In genomic region chr11:82906236-82906635, GRCh38 we compare ENCODE assay signal across 9 cellular contexts. TPM values are rescaled to one million over a fixed set of nuclear protein-coding genes. Genes with fewer than 3 reads are reported as not detected.
DNase-seq lines count a peak whose midpoint lies in the region; ATAC-seq, FAIRE-seq and TF ChIP-seq lines count a peak whose summit lies in the region.
"Had no signal": no experiment of that assay in that cellular context is flagged by ENCODE, and none has a peak within 500 bp of the region (broad histone marks: within the 10 kb centered on the region; RNA-seq: fewer than 3 reads in every experiment).

No MANE protein-coding gene starts in this region.

- no peak overlapping the region for H2AK5ac ChIP-seq in H1 (ENCODE audit: low read depth, low read length)

- H3K9me3 Mint-ChIP-seq in progenitor cell of endocrine pancreas (ENCODE audit: low read depth): no peaks in the 10 kb centered on the region
- no peaks in the 10 kb centered on the region for H3K9me3 Mint-ChIP-seq in activated naive CD4-positive, alpha-beta T cell treated with anti-CD3 and anti-CD28 coated beads, Interleukin-2, amount 10 ng/mL, durations not matched to agents 7 days and 5 days
- H3K9me3 Mint-ChIP-seq: activated naive CD8-positive, alpha-beta T cell treated with anti-CD3 and anti-CD28 coated beads, Interleukin-2, amount 10 ng/mL, durations not matched to agents 7 days and 5 days had no signal

- H4K8ac ChIP-seq in H1 (ENCODE audit: extremely low read depth, insufficient read depth, low read length): no peak overlapping the region

- no peak overlapping the region for H2BK20ac ChIP-seq in H1 (ENCODE audit: low read length)

- no peak overlapping the region for H3K4me2 ChIP-seq in A549
- H3K4me2 ChIP-seq in H1 (ENCODE audit: insufficient read depth in 1 of 2, low read depth in 2 of 2, low read length in 2 of 2): no peak overlapping the region

- H2BK120ac ChIP-seq in H1 (replicated peaks; ENCODE audit: low read depth, low read length): no peak overlapping the region

- no peak overlapping the region for H3K14ac ChIP-seq in H1 (ENCODE audit: insufficient read length)

- H3K4me3 ChIP-seq in A549 (no peak overlapping the region), H1 (ENCODE audit: extremely low read depth in 1 of 4, insufficient read depth in 2 of 4, low read depth in 3 of 4, low read length in 4 of 4) (no peak overlapping the region)

- TF ChIP-seq CTCF in A549 (IDR thresholded peaks at IDR 0.05): peak; percentile 79
- peak; percentile 38 for TF ChIP-seq CTCF in GM13977 (IDR thresholded peaks at IDR 0.05; ENCODE audit: extremely low read depth, insufficient read depth, missing control alignments)
- peak in 2 of 3 experiments; percentile 22 to 36; a peak in 2 of 4 replicates for TF ChIP-seq CTCF in H1 (IDR thresholded peaks at IDR 0.05; ENCODE audit: control extremely low read depth in 1 of 3, insufficient read depth in 1 of 3, low read depth in 1 of 3, low read length in 3 of 3)
- peak; percentile 74 for TF ChIP-seq CTCF in progenitor cell of endocrine pancreas (IDR thresholded peaks at IDR 0.05; ENCODE audit: unreplicated experiment)

- H3K4me1 Mint-ChIP-seq in progenitor cell of endocrine pancreas (ENCODE audit: low read depth): peaks cover 6% of the 10 kb centered on the region
- H3K4me1 Mint-ChIP-seq in activated naive CD4-positive, alpha-beta T cell treated with anti-CD3 and anti-CD28 coated beads, Interleukin-2, amount 10 ng/mL, durations not matched to agents 7 days and 5 days: peaks cover 60% of the 10 kb centered on the region

- no peak overlapping the region for H3K4ac ChIP-seq in H1 (replicated peaks; ENCODE audit: insufficient read length, low read depth, low read length)

- H3K9ac ChIP-seq in H1 (replicated peaks in 1 of 4; ENCODE audit: extremely low read depth in 1 of 4, low read depth in 3 of 4, low read length in 3 of 4): no peak overlapping the region

- in situ Hi-C loops in GM13977 (cut with MboI; ENCODE audit: low pct_unique_long_range_greater_than_20kb, low sequenced_read_pairs, unreplicated experiment): loop anchor here (10.0 kb wide), 2 partner anchors 169 to 339 kb away; partner anchors contain the start of gene RAB30

- H3K27ac Mint-ChIP-seq in progenitor cell of endocrine pancreas: no peak overlapping the region
- no peak overlapping the region for H3K27ac Mint-ChIP-seq in activated naive CD4-positive, alpha-beta T cell treated with anti-CD3 and anti-CD28 coated beads, Interleukin-2, amount 10 ng/mL, durations not matched to agents 7 days and 5 days
- H3K27ac Mint-ChIP-seq: activated naive CD8-positive, alpha-beta T cell treated with anti-CD3 and anti-CD28 coated beads, Interleukin-2, amount 10 ng/mL, durations not matched to agents 7 days and 5 days had no signal

- H3K79me2 ChIP-seq in H1 (ENCODE audit: control insufficient read depth in 1 of 2, insufficient read depth in 2 of 2, low read length in 2 of 2): peaks cover 12 to 88% of the 10 kb centered on the region in 2 experiments

- 90% methylated on average over 1 of the region's 1 CpG for WGBS in A549 (ENCODE audit: missing lambda C conversion rate)
- 80% methylated on average over 1 of the region's 1 CpG; no CpG with 5 or more reads in 1 of the 2 experiments for WGBS in H1 (ENCODE audit: extremely low coverage in 1 of 2, insufficient coverage in 1 of 2, insufficient read length in 1 of 2, insufficient replicate concordance in 2 of 2, low coverage in 1 of 2, low lambda C conversion rate in 2 of 2, missing lambda C conversion rate in 1 of 2), 2 experiments

- H3K79me1 ChIP-seq in H1 (ENCODE audit: low read depth, low read length): no peaks in the 10 kb centered on the region; the same call in none of the 2 replicates

- peak; percentile 71 to 84 for TF ChIP-seq RAD21 in A549 (conservative IDR thresholded peaks at IDR 0.05 in 1 of 2, IDR thresholded peaks at IDR 0.05 in 1 of 2)
- TF ChIP-seq RAD21 in H1 (IDR thresholded peaks at IDR 0.05 in 1 of 2, conservative IDR thresholded peaks at IDR 0.05 in 1 of 2; ENCODE audit: low read depth in 2 of 2, low read length in 2 of 2): peak in 1 of 2 experiments; percentile 49; a peak in 3 of 4 replicates

- TF ChIP-seq POLR2A in A549 (IDR thresholded peaks at IDR 0.05; ENCODE audit: low read length) (no peak), H1 (IDR thresholded peaks at IDR 0.05; ENCODE audit: control extremely low read depth in 1 of 2, low read depth in 2 of 2, low read length in 2 of 2) (no peak)

- POLR2A ChIA-PET in A549 (lab: Yijun Ruan, JAX) (no interaction called here), H1 (lab: Charles Lee; ENCODE audit: partially characterized antibody) (interaction anchor here (0.6 kb wide), 1 partner anchor 23 kb away, joined by 3 read pairs; no protein-coding TSS in a partner anchor)

- no peak for TF ChIP-seq EP300 in A549 (IDR thresholded peaks at IDR 0.05)
- no peak for TF ChIP-seq EP300 in H1 (IDR thresholded peaks at IDR 0.05; ENCODE audit: borderline replicate concordance in 1 of 2, low read depth in 2 of 2, low read length in 2 of 2)

- DNase-seq in A549 (ENCODE audit: low read depth in 1 of 2, low spot score in 1 of 2) (peak in 1 of 2 experiments; percentile 12), GM13977 (ENCODE audit: low spot score) (peak; percentile 13), NCI-H82 treated with DMSO at 0.1 percent for 48 hours (lab: John Stamatoyannopoulos, UW; ENCODE audit: unreplicated experiment) (peak; percentile 6), H1 (ENCODE audit: low read depth in 1 of 2, low spot score in 2 of 2) (no peak), progenitor cell of endocrine pancreas (ENCODE audit: low spot score, unreplicated experiment) (no peak), hepatic stellate cell (ENCODE audit: low spot score) (no peak)
- DNase-seq in activated naive CD4-positive, alpha-beta T cell treated with anti-CD3 and anti-CD28 coated beads, Interleukin-2, amount 10 ng/mL, durations not matched to agents 7 days and 5 days: no peak
- DNase-seq: activated naive CD8-positive, alpha-beta T cell treated with anti-CD3 and anti-CD28 coated beads, Interleukin-2, amount 10 ng/mL, durations not matched to agents 7 days and 5 days had no signal

- no peaks in the 10 kb centered on the region for H3K27me3 ChIP-seq in H1 (replicated peaks in 1 of 4; ENCODE audit: control insufficient read depth in 3 of 4, extremely low read depth in 1 of 4, insufficient read depth in 3 of 4, low read length in 3 of 4)

- H4K91ac ChIP-seq in H1 (replicated peaks; ENCODE audit: insufficient read length, low read length): no peak overlapping the region

- H3K4me1 ChIP-seq in A549: peaks cover 5% of the 10 kb centered on the region; the same call in 1 of the 3 replicates
- peaks cover 3 to 11% (median 7%) of the 10 kb centered on the region in 4 experiments; a peak in 4 of 7 replicates for H3K4me1 ChIP-seq in H1 (replicated peaks in 1 of 4; ENCODE audit: control insufficient read depth in 3 of 4, insufficient read depth in 4 of 4, low read length in 3 of 4)

- no peaks in the 10 kb centered on the region for H3K36me3 Mint-ChIP-seq in progenitor cell of endocrine pancreas (ENCODE audit: insufficient read depth)
- peaks cover 8% of the 10 kb centered on the region for H3K36me3 Mint-ChIP-seq in activated naive CD4-positive, alpha-beta T cell treated with anti-CD3 and anti-CD28 coated beads, Interleukin-2, amount 10 ng/mL, durations not matched to agents 7 days and 5 days

- H3K4me3 Mint-ChIP-seq in progenitor cell of endocrine pancreas (ENCODE audit: low read depth): no peak overlapping the region
- H3K4me3 Mint-ChIP-seq in activated naive CD4-positive, alpha-beta T cell treated with anti-CD3 and anti-CD28 coated beads, Interleukin-2, amount 10 ng/mL, durations not matched to agents 7 days and 5 days: no peak overlapping the region
- H3K4me3 Mint-ChIP-seq: activated naive CD8-positive, alpha-beta T cell treated with anti-CD3 and anti-CD28 coated beads, Interleukin-2, amount 10 ng/mL, durations not matched to agents 7 days and 5 days had no signal

- H2BK12ac ChIP-seq in H1 (ENCODE audit: low read depth, low read length): no peak overlapping the region

- H2AFZ ChIP-seq in H1 (ENCODE audit: low read length): no peak overlapping the region

- H3K56ac ChIP-seq in H1 (replicated peaks; ENCODE audit: insufficient read length, low read depth, low read length): no peak overlapping the region

- ATAC-seq in A549: no peak
- no peak for ATAC-seq in GM18519 (IDR thresholded peaks at IDR 0.05; ENCODE audit: low FRiP score, unreplicated experiment)

- H3K36me3 ChIP-seq in H1 (ENCODE audit: control insufficient read depth in 2 of 4, insufficient read depth in 4 of 4, low read length in 3 of 4): peaks cover 0 to under 1% (median 0%) of the 10 kb centered on the region in 4 experiments; a peak in 2 of 8 replicates

- H3K9me3 ChIP-seq in A549 (no peaks in the 10 kb centered on the region), H1 (ENCODE audit: insufficient read depth in 2 of 2, low read depth in 1 of 2, low read length in 1 of 2) (0 out of 4 replicates have a peak, but pooled peaks cover 0 to under 1% of the 10 kb centered on the region in 2 experiments)

- no peak overlapping the region for H2BK5ac ChIP-seq in H1 (ENCODE audit: low read depth, low read length)

- no peak overlapping the region for H3K18ac ChIP-seq in H1 (ENCODE audit: extremely low read depth, low read length)

- FAIRE-seq in A549 (lab: Jason Lieb, UNC) (no peak), H1 (lab: Jason Lieb, UNC) (no peak)

- peaks cover 6% of the 10 kb centered on the region for H3K23me2 ChIP-seq in H1 (ENCODE audit: low read depth, low read length)

- CTCF ChIA-PET in A549 (lab: Yijun Ruan, JAX): interaction anchor here (1.0 kb wide), 1 partner anchor 253 kb away, joined by 3 read pairs; no protein-coding TSS in a partner anchor
- CTCF ChIA-PET in H1 (lab: Charles Lee; ENCODE audit: partially characterized antibody): interaction anchor here (0.8 to 1.5 kb wide), 2 partner anchors 17 to 22 kb away, joined by 3 read pairs; no protein-coding TSS in a partner anchor
- CTCF ChIA-PET in activated naive CD4-positive, alpha-beta T cell treated with anti-CD3 and anti-CD28 coated beads, Interleukin-2, amount 10 ng/mL, durations not matched to agents 7 days and 5 days (lab: Charles Lee): interaction anchor here (0.9 to 1.2 kb wide), 2 partner anchors 83 to 84 kb away, joined by 3 to 4 read pairs; no protein-coding TSS in a partner anchor

- no peak overlapping the region for H2BK15ac ChIP-seq in H1 (ENCODE audit: low read length)

- H4K20me1 ChIP-seq in H1 (replicated peaks in 1 of 2; ENCODE audit: control insufficient read depth in 1 of 2, insufficient read depth in 2 of 2, low read length in 2 of 2): peaks cover 3 to 4% of the 10 kb centered on the region in 2 experiments

- no peaks in the 10 kb centered on the region for H3K27me3 Mint-ChIP-seq in progenitor cell of endocrine pancreas
- H3K27me3 Mint-ChIP-seq in activated naive CD4-positive, alpha-beta T cell treated with anti-CD3 and anti-CD28 coated beads, Interleukin-2, amount 10 ng/mL, durations not matched to agents 7 days and 5 days: no peaks in the 10 kb centered on the region
- H3K27me3 Mint-ChIP-seq: activated naive CD8-positive, alpha-beta T cell treated with anti-CD3 and anti-CD28 coated beads, Interleukin-2, amount 10 ng/mL, durations not matched to agents 7 days and 5 days had no signal

- no peak overlapping the region for H4K5ac ChIP-seq in H1 (ENCODE audit: insufficient read length, low read depth, low read length)

- H3K23ac ChIP-seq in H1 (ENCODE audit: insufficient read length): no peak overlapping the region

- H3K27ac ChIP-seq in A549 (no peak overlapping the region), H1 (ENCODE audit: low read depth, low read length) (no peak overlapping the region)

RNA-seq across cellular contexts. Expression of gene DDIAS, which starts 4.7 kb away (rescaled TPM):
- polyA plus RNA-seq in A549 (2011; rRNA removed) (19.9 and 23.9 TPM in 2 replicates), A549 (2017; fragmentation: RNase III; extraction: RNeasy Plus Mini Kit Qiagen cat#74134 plus additional on column Dnase treatment) (14.7 to 19.6 TPM (median 16.1 TPM) in 3 replicates), H1 (2011; rRNA removed) (6.2 and 11.6 TPM in 2 replicates)
- 9.1 and 11.7 TPM in 2 replicates for polyA plus RNA-seq in A549 (2012; cell fraction: cytosol; rRNA removed)
- polyA plus RNA-seq in A549 (2012; cell fraction: nucleus; rRNA removed): 4.8 and 6.5 TPM in 2 replicates
- 19.2 and 37.9 TPM in 2 replicates for polyA minus RNA-seq in A549 (2011; rRNA and poly(A)+ RNA removed)
- total RNA-seq in H1 (2021; fragmentation: NEBNext Ultra II Directional; extraction: Animal tissue kit (Norgen Biotek cat#: 25700)): 24.0 and 25.7 TPM in 2 replicates
- polyA plus RNA-seq in H1 (2011; cell fraction: cytosol; rRNA removed): 11.2 TPM
- polyA plus RNA-seq in H1 (2011; cell fraction: nucleus; rRNA removed): 13.7 TPM
- 13.0 to 25.1 TPM (median 22.2 TPM) in 4 replicates for polyA plus RNA-seq in H1 (2012, experiment 1 of 2)
- polyA plus RNA-seq in H1 (2012, experiment 2 of 2): 1.9 TPM
- polyA plus RNA-seq in H1 (2013, experiment 1 of 2): 18.6 TPM
- 18.7 TPM for polyA plus RNA-seq in H1 (2013, experiment 2 of 2)
- polyA minus RNA-seq in H1 (2011; rRNA and poly(A)+ RNA removed): 38.5 and 40.0 TPM in 2 replicates
- 11.2 TPM for polyA minus RNA-seq in H1 (2011; cell fraction: cytosol; rRNA and poly(A)+ RNA removed)
- polyA minus RNA-seq in H1 (2011; cell fraction: nucleus; rRNA and poly(A)+ RNA removed): 51.0 TPM
- total RNA-seq in progenitor cell of endocrine pancreas: 7.1 and 7.8 TPM in 2 replicates

RNA-seq across cellular contexts. Expression of gene PRCP, which starts 6.0 kb away (rescaled TPM):
- polyA plus RNA-seq in A549 (2011; rRNA removed): 86.0 and 86.2 TPM in 2 replicates
- polyA plus RNA-seq in A549 (2012; cell fraction: cytosol; rRNA removed): 19.7 and 23.0 TPM in 2 replicates
- 17.3 and 26.3 TPM in 2 replicates for polyA plus RNA-seq in A549 (2012; cell fraction: nucleus; rRNA removed)
- polyA plus RNA-seq in A549 (2017; fragmentation: RNase III; extraction: RNeasy Plus Mini Kit Qiagen cat#74134 plus additional on column Dnase treatment): 46.7 to 52.9 TPM (median 49.8 TPM) in 3 replicates
- polyA minus RNA-seq in A549 (2011; rRNA and poly(A)+ RNA removed): 22.4 and 25.0 TPM in 2 replicates
- total RNA-seq in H1 (2021; fragmentation: NEBNext Ultra II Directional; extraction: Animal tissue kit (Norgen Biotek cat#: 25700)): 62.6 and 63.8 TPM in 2 replicates
- 44.2 and 84.4 TPM in 2 replicates for polyA plus RNA-seq in H1 (2011; rRNA removed)
- 61.6 TPM for polyA plus RNA-seq in H1 (2011; cell fraction: cytosol; rRNA removed)
- polyA plus RNA-seq in H1 (2011; cell fraction: nucleus; rRNA removed): 24.4 TPM
- polyA plus RNA-seq in H1 (2012, experiment 1 of 2): 53.0 to 122 TPM (median 59.7 TPM) in 4 replicates
- polyA plus RNA-seq in H1 (2012, experiment 2 of 2): 34.4 TPM
- 90.8 TPM for polyA plus RNA-seq in H1 (2013, experiment 1 of 2)
- 95.5 TPM for polyA plus RNA-seq in H1 (2013, experiment 2 of 2)
- 45.8 and 58.1 TPM in 2 replicates for polyA minus RNA-seq in H1 (2011; rRNA and poly(A)+ RNA removed)
- 43.3 TPM for polyA minus RNA-seq in H1 (2011; cell fraction: cytosol; rRNA and poly(A)+ RNA removed)
- 26.4 TPM for polyA minus RNA-seq in H1 (2011; cell fraction: nucleus; rRNA and poly(A)+ RNA removed)
- 66.3 and 81.4 TPM in 2 replicates for total RNA-seq in progenitor cell of endocrine pancreas

Comparison
In these comparisons a context has a peak if more than half of its experiments do, and no peak if none do; other contexts are left out.
1. DNase-seq: peak in GM13977 (single experiment) and NCI-H82 treated with DMSO at 0.1 percent for 48 hours (single experiment); none in H1 (0 of 2), progenitor cell of endocrine pancreas (single experiment), hepatic stellate cell (single experiment) and activated naive CD4-positive, alpha-beta T cell treated with anti-CD3 and anti-CD28 coated beads, Interleukin-2, amount 10 ng/mL, durations not matched to agents 7 days and 5 days (single experiment).
2. CTCF ChIP-seq: peak in every context shown above with its lines; median percentile 79 in A549; 74 in progenitor cell of endocrine pancreas; 38 in GM13977; 29 in H1.
3. Of the 18 proteins assayed by ChIP-seq in both H1 and A549: peak only in H1: none; only in A549: none; in both: CTCF; in neither: 16; mixed calls (peak in some experiments, not most) for 1.